In the genomic region with DNA sequence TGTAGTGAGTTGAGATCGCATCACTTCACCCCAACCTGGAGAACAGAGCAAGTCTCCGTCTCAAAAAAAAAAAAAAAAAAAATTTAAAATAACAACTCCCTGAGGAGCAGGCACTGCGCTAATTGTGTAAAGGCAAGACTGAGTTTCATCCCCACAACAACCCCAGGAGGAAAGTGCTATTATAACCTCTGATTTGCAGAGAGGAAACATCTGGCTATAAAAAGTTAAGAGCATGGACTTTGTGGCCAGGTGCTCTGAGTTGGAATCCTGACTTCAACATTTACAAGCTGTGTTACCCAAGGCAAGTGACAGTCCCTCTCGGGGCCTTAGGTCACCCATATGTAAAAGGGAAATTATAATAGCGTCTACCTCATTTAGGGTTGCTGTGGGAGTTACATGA, we compare ENCODE assay signal across 10 cellular contexts.
"Had no signal": no experiment of that assay in that cellular context is flagged by ENCODE, and none has a peak within 500 bp of the region (broad histone marks: within the 10 kb centered on the region; RNA-seq: fewer than 3 reads in every experiment).

No MANE protein-coding gene starts in this region.

- FAIRE-seq: H1, H54 had no signal

- H3K4me2 ChIP-seq: GM23338 had no signal

- DNase-seq: GM23248, GOT3, H7, H9, HCEC 1CT, HFFc6 had no signal

- H3K9ac ChIP-seq: GM23248 had no signal

- H3K4me3 ChIP-seq: GM23248, GM23338, HAP-1 had no signal

- H3K4me1 ChIP-seq: HAP-1 had no signal

- H3K36me3 ChIP-seq: HAP-1 had no signal

- H3K27ac ChIP-seq: GM23248 had no signal
